Comparison of ENCODE assay signal across 18 cellular contexts in genomic region chrX:150239946-150240642, GRCh38.
DNase-seq lines count a peak whose midpoint lies in the region; ATAC-seq and TF ChIP-seq lines count a peak whose summit lies in the region.
"Had no signal": no experiment of that assay in that cellular context is flagged by ENCODE, and none has a peak within 500 bp of the region (broad histone marks: within the 10 kb centered on the region; RNA-seq: fewer than 3 reads in every experiment).

No MANE protein-coding gene starts in this region.

- H3K36me3 ChIP-seq in lung (ENCODE audit: control insufficient read depth in 2 of 2, insufficient read depth in 2 of 2, low read length in 2 of 2), result no peaks in the 10 kb centered on the region
- H3K36me3 ChIP-seq: BLaER1, HAP-1 had no signal

- no peak overlapping the region for H3K27ac ChIP-seq in lung (ENCODE audit: low read depth in 1 of 2, low read length in 1 of 2)
- H3K27ac ChIP-seq: 22Rv1, A549, BLaER1, GM23248 had no signal

- H3K4me1 ChIP-seq in lung (ENCODE audit: control insufficient read depth in 2 of 2, insufficient read depth in 2 of 2, low read length in 2 of 2), result no peaks in the 10 kb centered on the region
- H3K4me1 ChIP-seq: A549, BLaER1, HAP-1 had no signal

- ATAC-seq in lung (ENCODE audit: insufficient read depth, low FRiP score) (no peak), HG02852 (IDR thresholded peaks at IDR 0.05; ENCODE audit: unreplicated experiment) (no peak), HG03442 (IDR thresholded peaks at IDR 0.05; ENCODE audit: unreplicated experiment) (no peak)
- ATAC-seq: A549 had no signal

- intact Hi-C loops in activated CD4-positive, alpha-beta T cell treated with anti-CD3 and anti-CD28 coated beads, Interleukin-2, amount 10 ng/mL, durations not matched to agents 24 days and 14 days (cut with micrococcal nuclease), result no loop called here

- no peaks in the 10 kb centered on the region for H3K27me3 Mint-ChIP-seq in activated CD4-positive, alpha-beta T cell treated with anti-CD3 and anti-CD28 coated beads, Interleukin-2, amount 10 ng/mL, durations not matched to agents 7 days and 5 days
- no peaks in the 10 kb centered on the region for H3K27me3 Mint-ChIP-seq in activated CD4-positive, alpha-beta T cell treated with anti-CD3 and anti-CD28 coated beads, Interleukin-2, amount 10 ng/mL, durations not matched to agents 24 days and 14 days
- no peaks in the 10 kb centered on the region for H3K27me3 Mint-ChIP-seq in osteocyte (ENCODE audit: unreplicated experiment)

- H3K4me3 ChIP-seq in lung, result no peak overlapping the region
- H3K4me3 ChIP-seq: A549, BLaER1, GM23248, HAP-1 had no signal

- H3K4me3 Mint-ChIP-seq in activated CD4-positive, alpha-beta T cell treated with anti-CD3 and anti-CD28 coated beads, Interleukin-2, amount 10 ng/mL, durations not matched to agents 7 days and 5 days, result no peak overlapping the region
- H3K4me3 Mint-ChIP-seq in activated CD4-positive, alpha-beta T cell treated with anti-CD3 and anti-CD28 coated beads, Interleukin-2, amount 10 ng/mL, durations not matched to agents 24 days and 14 days, result no peak overlapping the region
- no peak overlapping the region for H3K4me3 Mint-ChIP-seq in osteocyte (ENCODE audit: unreplicated experiment)
- H3K4me3 Mint-ChIP-seq: CD14-positive monocyte; CD4-positive, alpha-beta memory T cell had no signal

- DNase-seq in activated CD4-positive, alpha-beta T cell treated with anti-CD3 and anti-CD28 coated beads, Interleukin-2, amount 10 ng/mL, durations not matched to agents 7 days and 5 days, result no peak
- no peak for DNase-seq in activated CD4-positive, alpha-beta T cell treated with anti-CD3 and anti-CD28 coated beads, Interleukin-2, amount 10 ng/mL, durations not matched to agents 24 days and 14 days
- DNase-seq in ecto neural progenitor cell (ENCODE audit: low spot score), result peak; percentile 21
- DNase-seq in lung (ENCODE audit: low spot score), result peak; percentile 17
- peak; percentile 53 for DNase-seq in osteocyte (ENCODE audit: extremely low spot score, unreplicated experiment)
- DNase-seq in NCI-H526 treated with DMSO at 0.1 percent for 48 hours (lab: John Stamatoyannopoulos, UW), result no peak
- DNase-seq: CD4-positive, alpha-beta memory T cell; DMS153; DMS79; GDM1; GM23248 had no signal

- whole genome bisulfite sequencing in lung, 2 donors, result 81 to 92% methylated on average over 4 of the region's 4 CpGs

- no peaks in the 10 kb centered on the region for H3K27me3 ChIP-seq in lung (ENCODE audit: control insufficient read depth, insufficient read depth)
- H3K27me3 ChIP-seq: BLaER1 had no signal

- no peak for TF ChIP-seq CTCF in lung (IDR thresholded peaks at IDR 0.05; ENCODE audit: control extremely low read depth, extremely low read depth)
- no peak for TF ChIP-seq CTCF in osteocyte (IDR thresholded peaks at IDR 0.05)

- CTCF ChIA-PET in activated CD4-positive, alpha-beta T cell treated with anti-CD3 and anti-CD28 coated beads, Interleukin-2, amount 10 ng/mL, durations not matched to agents 7 days and 5 days (lab: Charles Lee), result interaction anchor here (0.5 kb wide), 1 partner anchor 121 kb away, joined by 3 read pairs; no protein-coding TSS in a partner anchor

- H3K9me3 Mint-ChIP-seq in activated CD4-positive, alpha-beta T cell treated with anti-CD3 and anti-CD28 coated beads, Interleukin-2, amount 10 ng/mL, durations not matched to agents 7 days and 5 days, result no peaks in the 10 kb centered on the region
- no peaks in the 10 kb centered on the region for H3K9me3 Mint-ChIP-seq in activated CD4-positive, alpha-beta T cell treated with anti-CD3 and anti-CD28 coated beads, Interleukin-2, amount 10 ng/mL, durations not matched to agents 24 days and 14 days
- no peaks in the 10 kb centered on the region for H3K9me3 Mint-ChIP-seq in osteocyte (ENCODE audit: unreplicated experiment)

- H3K9me3 ChIP-seq in lung (ENCODE audit: control insufficient read depth in 2 of 2, insufficient read depth in 1 of 2, low read length in 1 of 2), result peaks cover 0 to 3% of the 10 kb centered on the region in 2 donors
- H3K9me3 ChIP-seq: A549, BLaER1, HAP-1 had no signal

- H3K36me3 Mint-ChIP-seq in activated CD4-positive, alpha-beta T cell treated with anti-CD3 and anti-CD28 coated beads, Interleukin-2, amount 10 ng/mL, durations not matched to agents 7 days and 5 days (ENCODE audit: low read depth), result no peaks in the 10 kb centered on the region
- H3K36me3 Mint-ChIP-seq in activated CD4-positive, alpha-beta T cell treated with anti-CD3 and anti-CD28 coated beads, Interleukin-2, amount 10 ng/mL, durations not matched to agents 24 days and 14 days (ENCODE audit: low read depth), result no peaks in the 10 kb centered on the region
- H3K36me3 Mint-ChIP-seq in osteocyte (ENCODE audit: unreplicated experiment), result no peaks in the 10 kb centered on the region
- H3K36me3 Mint-ChIP-seq: CD14-positive monocyte; CD4-positive, alpha-beta memory T cell had no signal

- peak overlapping the region; percentile 2 for H3K27ac Mint-ChIP-seq in activated CD4-positive, alpha-beta T cell treated with anti-CD3 and anti-CD28 coated beads, Interleukin-2, amount 10 ng/mL, durations not matched to agents 7 days and 5 days
- no peak overlapping the region for H3K27ac Mint-ChIP-seq in activated CD4-positive, alpha-beta T cell treated with anti-CD3 and anti-CD28 coated beads, Interleukin-2, amount 10 ng/mL, durations not matched to agents 24 days and 14 days
- H3K27ac Mint-ChIP-seq in osteocyte (ENCODE audit: unreplicated experiment), result no peak overlapping the region
- H3K27ac Mint-ChIP-seq: CD14-positive monocyte; CD4-positive, alpha-beta memory T cell had no signal

- H3K4me1 Mint-ChIP-seq in activated CD4-positive, alpha-beta T cell treated with anti-CD3 and anti-CD28 coated beads, Interleukin-2, amount 10 ng/mL, durations not matched to agents 7 days and 5 days, result no peaks in the 10 kb centered on the region
- peaks cover 2% of the 10 kb centered on the region for H3K4me1 Mint-ChIP-seq in activated CD4-positive, alpha-beta T cell treated with anti-CD3 and anti-CD28 coated beads, Interleukin-2, amount 10 ng/mL, durations not matched to agents 24 days and 14 days
- H3K4me1 Mint-ChIP-seq in osteocyte (ENCODE audit: unreplicated experiment), result peaks cover 5% of the 10 kb centered on the region
- H3K4me1 Mint-ChIP-seq: CD14-positive monocyte; CD4-positive, alpha-beta memory T cell had no signal

- POLR2A ChIA-PET in activated CD4-positive, alpha-beta T cell treated with anti-CD3 and anti-CD28 coated beads, Interleukin-2, amount 10 ng/mL, durations not matched to agents 7 days and 5 days (lab: Charles Lee), result no interaction called here

Comparison
In these comparisons a context has a peak if more than half of its experiments do, and no peak if none do; other contexts are left out.
1. DNase-seq: peak in ecto neural progenitor cell (single experiment), lung (single experiment) and osteocyte (single experiment); none in activated CD4-positive, alpha-beta T cell treated with anti-CD3 and anti-CD28 coated beads, Interleukin-2, amount 10 ng/mL, durations not matched to agents 7 days and 5 days (single experiment), activated CD4-positive, alpha-beta T cell treated with anti-CD3 and anti-CD28 coated beads, Interleukin-2, amount 10 ng/mL, durations not matched to agents 24 days and 14 days (single experiment) and NCI-H526 treated with DMSO at 0.1 percent for 48 hours (single experiment).